ENCODE assay signal across 7 cellular contexts in genomic region chr10:8344756-8345155, GRCh38.
"Had no signal": no experiment of that assay in that cellular context is flagged by ENCODE, and none has a peak within 500 bp of the region (broad histone marks: within the 10 kb centered on the region; RNA-seq: fewer than 3 reads in every experiment).

No MANE protein-coding gene starts in this region.

- ATAC-seq: GM12878 had no signal

- FAIRE-seq: G401.6, GM12878, GM12891, GM18507, GM19239 had no signal

- DNase-seq: GDM1, GF-D8 had no signal

- H3K4me3 ChIP-seq: GM12878 had no signal
